9 cellular contexts compared by ENCODE assay signal in genomic region chr20:3202965-3203314, GRCh38. TPM values are rescaled to one million over a fixed set of nuclear protein-coding genes. Genes with fewer than 3 reads are reported as not detected.
DNase-seq lines count a peak whose midpoint lies in the region; ATAC-seq, FAIRE-seq and TF ChIP-seq lines count a peak whose summit lies in the region.
"Had no signal": no experiment of that assay in that cellular context is flagged by ENCODE, and none has a peak within 500 bp of the region (broad histone marks: within the 10 kb centered on the region; RNA-seq: fewer than 3 reads in every experiment).

No MANE protein-coding gene starts in this region.

- DNase-seq in Panc1 (ENCODE audit: low read depth, low spot score) (no peak), endothelial cell of umbilical vein (ENCODE audit: low read depth, low spot score) (no peak), GM19240 (ENCODE audit: insufficient read length, low spot score) (no peak), KBM-7 (no peak), SKM-1 treated with dmso at 0.1 percent for 144 hours (lab: John Stamatoyannopoulos, UW; ENCODE audit: unreplicated experiment) (no peak), iPS-NIHi11 (ENCODE audit: low spot score) (no peak)
- DNase-seq: cerebellar nuclear complex had no signal

- H3K9me1 ChIP-seq in endothelial cell of umbilical vein (replicated peaks; ENCODE audit: control insufficient read depth, extremely low read depth, insufficient read depth, low read length): no peaks in the 10 kb centered on the region

- POLR2A ChIA-PET in Panc1 (lab: Charles Lee): interaction anchor here (0.6 kb wide), 1 partner anchor 15 kb away, joined by 5 read pairs; no protein-coding TSS in a partner anchor
- POLR2A ChIA-PET in endothelial cell of umbilical vein (lab: Charles Lee): no interaction called here

- H3K9me2 ChIP-seq in DOHH2 (replicated peaks; ENCODE audit: control insufficient read depth, low read length): no peaks in the 10 kb centered on the region

- H3K9me3 ChIP-seq in DOHH2 (ENCODE audit: control insufficient read depth, insufficient read depth, low read length): no peaks in the 10 kb centered on the region
- H3K9me3 ChIP-seq in Panc1 (ENCODE audit: control insufficient read depth, insufficient read depth, low read depth, low read length): no peaks in the 10 kb centered on the region
- H3K9me3 ChIP-seq in endothelial cell of umbilical vein (replicated peaks; ENCODE audit: control insufficient read depth, insufficient read depth, low read length): no peaks in the 10 kb centered on the region
- no peaks in the 10 kb centered on the region for H3K9me3 ChIP-seq in parathyroid adenoma (ENCODE audit: control insufficient read depth, low read length)

- ATAC-seq in Panc1: no peak

- H3K27me3 ChIP-seq in DOHH2 (ENCODE audit: control insufficient read depth, low read length) (no peaks in the 10 kb centered on the region), Panc1 (ENCODE audit: control insufficient read depth, insufficient read depth, low read length) (no peaks in the 10 kb centered on the region), endothelial cell of umbilical vein (ENCODE audit: control insufficient read depth in 2 of 2, insufficient read depth in 2 of 2, low read length in 2 of 2) (no peaks in the 10 kb centered on the region), parathyroid adenoma (ENCODE audit: control insufficient read depth, insufficient read depth, low read length) (no peaks in the 10 kb centered on the region)

- dilution Hi-C loops in endothelial cell of umbilical vein (cut with MboI; ENCODE audit: extremely low pct_ligation_motif_present, low sequenced_read_pairs): no loop called here

- H3K4me2 ChIP-seq in DOHH2 (ENCODE audit: low read length): peak overlapping the region; percentile 86
- H3K4me2 ChIP-seq in endothelial cell of umbilical vein (ENCODE audit: insufficient read depth, low read length): peak overlapping the region; percentile 81
- peak overlapping the region; percentile 97 for H3K4me2 ChIP-seq in parathyroid adenoma (ENCODE audit: low read length)

- H3K27ac ChIP-seq in DOHH2 (ENCODE audit: low read depth, low read length) (no peak overlapping the region), Panc1 (ENCODE audit: low read length) (peak overlapping the region; percentile 94), endothelial cell of umbilical vein (ENCODE audit: insufficient read depth, low read depth, low read length) (no peak overlapping the region), parathyroid adenoma (peak overlapping the region; percentile 71)

- TF ChIP-seq POLR2A in endothelial cell of umbilical vein (IDR thresholded peaks at IDR 0.05; ENCODE audit: low read depth, low read length): no peak

- no peak for FAIRE-seq in endothelial cell of umbilical vein (lab: Jason Lieb, UNC)

- H3K36me3 ChIP-seq in DOHH2 (ENCODE audit: control insufficient read depth, low read length) (peaks cover 37% of the 10 kb centered on the region), Panc1 (ENCODE audit: control insufficient read depth, insufficient read depth, low read length) (peaks cover 3% of the 10 kb centered on the region; the same call in 1 of the 2 replicates), endothelial cell of umbilical vein (ENCODE audit: control insufficient read depth in 2 of 2, extremely low read depth in 1 of 2, insufficient read depth in 2 of 2, low read length in 2 of 2) (peaks cover 10 to 14% of the 10 kb centered on the region in 2 experiments), parathyroid adenoma (ENCODE audit: control insufficient read depth, insufficient read depth, low read length) (no peaks in the 10 kb centered on the region)

- in situ Hi-C loops in Panc1 (cut with HindIII; ENCODE audit: low pct_unique_long_range_greater_than_20kb, low sequenced_read_pairs) (no loop called here), KBM-7 (cut with MboI; ENCODE audit: low pct_unique_long_range_greater_than_20kb, low sequenced_read_pairs) (no loop called here)

- no peaks in the 10 kb centered on the region for H3F3A ChIP-seq in DOHH2 (ENCODE audit: control insufficient read depth, insufficient read depth)

- intact Hi-C loops in Panc1 (cut with micrococcal nuclease; ENCODE audit: unreplicated experiment): no loop called here
- intact Hi-C loops in endothelial cell of umbilical vein (cut with micrococcal nuclease): no loop called here

- TF ChIP-seq CTCF in DOHH2 (IDR thresholded peaks at IDR 0.05; ENCODE audit: low read depth, low read length, poor library complexity, severe bottlenecking): no peak
- TF ChIP-seq CTCF in Panc1 (IDR thresholded peaks at IDR 0.05): no peak
- no peak for TF ChIP-seq CTCF in endothelial cell of umbilical vein (IDR thresholded peaks at IDR 0.05; ENCODE audit: extremely low read depth in 1 of 2, insufficient read depth in 1 of 2, low read depth in 1 of 2, low read length in 2 of 2)
- TF ChIP-seq CTCF in parathyroid adenoma (IDR thresholded peaks at IDR 0.05): no peak

- CTCF ChIA-PET in Panc1 (lab: Charles Lee): interaction anchor here (0.8 kb wide), 1 partner anchor 114 kb away, joined by 3 read pairs; no protein-coding TSS in a partner anchor
- CTCF ChIA-PET in endothelial cell of umbilical vein (lab: Charles Lee): interaction anchor here (1.1 to 2.1 kb wide), 5 partner anchors 43 to 150 kb away, joined by 3 to 6 read pairs (median 4); partner anchors contain the start of genes FASTKD5 and UBOX5

- BruUV-seq in Panc1 (replicated peaks; lab: Mats Ljungman, UMichigan) (no TSS peak), endothelial cell of umbilical vein (replicated peaks; lab: Mats Ljungman, UMichigan) (no TSS peak)

- H3K4me3 ChIP-seq in DOHH2 (ENCODE audit: low read length) (peak overlapping the region; percentile 78), Panc1 (ENCODE audit: low read depth in 2 of 2, low read length in 2 of 2) (peak overlapping the region; percentile 91 to 97), endothelial cell of umbilical vein (replicated peaks in 1 of 3; ENCODE audit: insufficient read depth in 1 of 3, low read depth in 1 of 3, low read length in 3 of 3) (peak overlapping the region in 2 of 3 experiments; percentile 69 to 71), parathyroid adenoma (ENCODE audit: low read depth, low read length) (peak overlapping the region; percentile 88)

- H3K4me1 ChIP-seq in DOHH2 (ENCODE audit: control insufficient read depth, low read length): peaks cover 11% of the 10 kb centered on the region
- no peaks in the 10 kb centered on the region; the same call in 1 of the 2 replicates for H3K4me1 ChIP-seq in Panc1 (ENCODE audit: control insufficient read depth, insufficient read depth, low read length)
- H3K4me1 ChIP-seq in endothelial cell of umbilical vein (ENCODE audit: control insufficient read depth, extremely low read depth, insufficient read depth, low read length): peaks cover 8% of the 10 kb centered on the region
- peaks cover 8% of the 10 kb centered on the region for H3K4me1 ChIP-seq in parathyroid adenoma

- H3K79me2 ChIP-seq in DOHH2 (ENCODE audit: control insufficient read depth, low read length): peaks cover 27% of the 10 kb centered on the region
- peaks cover 18% of the 10 kb centered on the region for H3K79me2 ChIP-seq in endothelial cell of umbilical vein (ENCODE audit: control insufficient read depth, insufficient read depth, low read length)
- peaks cover 19% of the 10 kb centered on the region for H3K79me2 ChIP-seq in parathyroid adenoma

- H4K20me1 ChIP-seq in DOHH2 (ENCODE audit: control insufficient read depth, insufficient read depth, low read depth, low read length) (no peaks in the 10 kb centered on the region), endothelial cell of umbilical vein (replicated peaks; ENCODE audit: control insufficient read depth, extremely low read depth, insufficient read depth, low read length) (no peaks in the 10 kb centered on the region)

- peak overlapping the region; percentile 81 for H3K9ac ChIP-seq in endothelial cell of umbilical vein (replicated peaks; ENCODE audit: extremely low read depth, insufficient read depth, low read length)
- peak overlapping the region; percentile 77 for H3K9ac ChIP-seq in parathyroid adenoma

- H2AFZ ChIP-seq in endothelial cell of umbilical vein (ENCODE audit: low read depth, low read length) (peak overlapping the region; percentile 1), parathyroid adenoma (peak overlapping the region; percentile 84)

RNA-seq across cellular contexts. Expression of gene DDRGK1, which starts 1.5 kb away (rescaled TPM):
- total RNA-seq in Panc1 (2021; ENCODE audit: unreplicated experiment) (65.5 TPM), endothelial cell of umbilical vein (52.2 and 54.0 TPM in 2 replicates)
- polyA plus RNA-seq in Panc1 (2012; ENCODE audit: insufficient read length): 101 TPM
- 41.7 and 48.5 TPM in 2 replicates for polyA plus RNA-seq in endothelial cell of umbilical vein
- polyA plus RNA-seq in endothelial cell of umbilical vein (2011; cell fraction: cytosol; rRNA removed): 47.7 and 48.4 TPM in 2 replicates
- 39.7 and 60.0 TPM in 2 replicates for polyA plus RNA-seq in endothelial cell of umbilical vein (2011; cell fraction: nucleus; rRNA removed)
- 31.0 and 46.7 TPM in 2 replicates for polyA plus RNA-seq in endothelial cell of umbilical vein (2012)
- polyA minus RNA-seq in endothelial cell of umbilical vein: 30.4 and 30.5 TPM in 2 replicates
- polyA minus RNA-seq in endothelial cell of umbilical vein (2011; cell fraction: cytosol; rRNA and poly(A)+ RNA removed): 16.7 TPM
- polyA minus RNA-seq in endothelial cell of umbilical vein (2011; cell fraction: nucleus; rRNA and poly(A)+ RNA removed): 10.5 and 12.9 TPM in 2 replicates

RNA-seq across cellular contexts. Expression of gene ITPA, which starts 6.4 kb away (rescaled TPM):
- total RNA-seq in Panc1 (2021; ENCODE audit: unreplicated experiment) (107 TPM), endothelial cell of umbilical vein (59.8 and 65.0 TPM in 2 replicates)
- 111 TPM for polyA plus RNA-seq in Panc1 (2012; ENCODE audit: insufficient read length)
- polyA plus RNA-seq in endothelial cell of umbilical vein: 43.2 and 50.7 TPM in 2 replicates
- 31.2 and 39.2 TPM in 2 replicates for polyA plus RNA-seq in endothelial cell of umbilical vein (2011; cell fraction: cytosol; rRNA removed)
- polyA plus RNA-seq in endothelial cell of umbilical vein (2011; cell fraction: nucleus; rRNA removed): 40.3 and 41.2 TPM in 2 replicates
- polyA plus RNA-seq in endothelial cell of umbilical vein (2012): 35.4 and 38.2 TPM in 2 replicates
- polyA minus RNA-seq in endothelial cell of umbilical vein: 7.1 and 9.8 TPM in 2 replicates
- 18.7 TPM for polyA minus RNA-seq in endothelial cell of umbilical vein (2011; cell fraction: cytosol; rRNA and poly(A)+ RNA removed)
- polyA minus RNA-seq in endothelial cell of umbilical vein (2011; cell fraction: nucleus; rRNA and poly(A)+ RNA removed): 6.5 and 9.9 TPM in 2 replicates

RNA-seq across cellular contexts. Expression of gene LZTS3, which starts 29.6 kb away (rescaled TPM):
- total RNA-seq in Panc1 (2021; ENCODE audit: unreplicated experiment) (5.2 TPM), endothelial cell of umbilical vein (3.6 and 4.5 TPM in 2 replicates)
- 7.8 TPM for polyA plus RNA-seq in Panc1 (2012; ENCODE audit: insufficient read length)
- polyA plus RNA-seq in endothelial cell of umbilical vein: 5.7 and 7.3 TPM in 2 replicates
- 3.7 and 5.4 TPM in 2 replicates for polyA plus RNA-seq in endothelial cell of umbilical vein (2011; cell fraction: cytosol; rRNA removed)
- 7.3 and 9.8 TPM in 2 replicates for polyA plus RNA-seq in endothelial cell of umbilical vein (2011; cell fraction: nucleus; rRNA removed)
- 2.2 and 3.5 TPM in 2 replicates for polyA plus RNA-seq in endothelial cell of umbilical vein (2012)
- 5.6 and 7.0 TPM in 2 replicates for polyA minus RNA-seq in endothelial cell of umbilical vein
- polyA minus RNA-seq in endothelial cell of umbilical vein (2011; cell fraction: cytosol; rRNA and poly(A)+ RNA removed): 1.1 TPM
- polyA minus RNA-seq in endothelial cell of umbilical vein (2011; cell fraction: nucleus; rRNA and poly(A)+ RNA removed): 2.8 and 3.2 TPM in 2 replicates

RNA-seq across cellular contexts. Expression of gene SLC4A11, which starts 36.0 kb away (rescaled TPM):
- 144 TPM for total RNA-seq in Panc1 (2021; ENCODE audit: unreplicated experiment)
- polyA plus RNA-seq in Panc1 (2012; ENCODE audit: insufficient read length): 276 TPM
- total RNA-seq in endothelial cell of umbilical vein: 10.2 and 15.5 TPM in 2 replicates
- 5.7 and 6.1 TPM in 2 replicates for polyA plus RNA-seq in endothelial cell of umbilical vein
- 3.2 and 3.4 TPM in 2 replicates for polyA plus RNA-seq in endothelial cell of umbilical vein (2011; cell fraction: cytosol; rRNA removed)
- polyA plus RNA-seq in endothelial cell of umbilical vein (2011; cell fraction: nucleus; rRNA removed): 32.5 and 40.0 TPM in 2 replicates
- polyA plus RNA-seq in endothelial cell of umbilical vein (2012): 12.0 and 13.5 TPM in 2 replicates
- polyA minus RNA-seq in endothelial cell of umbilical vein: 3.7 and 5.0 TPM in 2 replicates
- 1.0 TPM for polyA minus RNA-seq in endothelial cell of umbilical vein (2011; cell fraction: cytosol; rRNA and poly(A)+ RNA removed)
- 6.8 and 11.8 TPM in 2 replicates for polyA minus RNA-seq in endothelial cell of umbilical vein (2011; cell fraction: nucleus; rRNA and poly(A)+ RNA removed)

RNA-seq across cellular contexts. Expression of gene FASTKD5, which starts 43.3 kb away (rescaled TPM):
- total RNA-seq in Panc1 (2021; ENCODE audit: unreplicated experiment): 16.3 TPM
- 8.2 TPM for polyA plus RNA-seq in Panc1 (2012; ENCODE audit: insufficient read length)
- total RNA-seq in endothelial cell of umbilical vein: 15.0 and 15.7 TPM in 2 replicates
- polyA plus RNA-seq in endothelial cell of umbilical vein: 8.5 and 10.8 TPM in 2 replicates
- 12.1 and 13.1 TPM in 2 replicates for polyA plus RNA-seq in endothelial cell of umbilical vein (2011; cell fraction: cytosol; rRNA removed)
- polyA plus RNA-seq in endothelial cell of umbilical vein (2011; cell fraction: nucleus; rRNA removed): 12.3 and 14.8 TPM in 2 replicates
- 16.1 and 17.8 TPM in 2 replicates for polyA plus RNA-seq in endothelial cell of umbilical vein (2012)
- polyA minus RNA-seq in endothelial cell of umbilical vein: 22.6 and 23.8 TPM in 2 replicates
- polyA minus RNA-seq in endothelial cell of umbilical vein (2011; cell fraction: cytosol; rRNA and poly(A)+ RNA removed): 13.5 TPM
- polyA minus RNA-seq in endothelial cell of umbilical vein (2011; cell fraction: nucleus; rRNA and poly(A)+ RNA removed): 16.9 and 21.4 TPM in 2 replicates

Comparison
In these comparisons a context has a peak if more than half of its experiments do, and no peak if none do; other contexts are left out.
1. H3K27ac ChIP-seq: peak in Panc1 (single experiment) and parathyroid adenoma (single experiment); none in DOHH2 (single experiment) and endothelial cell of umbilical vein (single experiment).
2. Peak in every context shown above with its lines, with median percentiles within 50 percentile points of each other: H3K4me2 ChIP-seq and H3K4me3 ChIP-seq.